In the genomic region with DNA sequence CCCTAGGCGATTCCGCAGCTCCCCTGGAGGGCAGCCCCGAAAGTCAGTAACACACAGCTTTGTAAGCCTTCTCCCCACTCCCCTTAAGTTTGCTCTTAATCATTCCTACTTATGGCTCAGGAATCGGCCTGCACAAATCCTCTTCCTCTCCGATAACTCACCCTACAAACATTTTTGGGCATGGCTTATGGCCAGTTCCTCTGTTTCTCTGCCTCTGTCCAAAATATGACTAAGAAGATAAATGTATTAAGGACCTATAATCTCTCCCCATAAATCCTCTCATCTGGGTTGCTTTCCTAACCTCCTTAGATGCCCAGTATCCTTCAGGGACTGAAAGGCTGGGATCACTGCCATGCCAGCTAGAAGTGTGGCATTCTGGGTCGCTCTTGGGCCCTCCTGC, we compare ENCODE assay signal across 20 cellular contexts. TPM values are rescaled to one million over a fixed set of nuclear protein-coding genes. Genes with fewer than 3 reads are reported as not detected.
A peak's percentile ranks its signal among the peaks of the same experiment; 100 is the strongest.
DNase-seq lines count a peak whose midpoint lies in the region; ATAC-seq and TF ChIP-seq lines count a peak whose summit lies in the region.
"Had no signal": no experiment of that assay in that cellular context is flagged by ENCODE, and none has a peak within 500 bp of the region (broad histone marks: within the 10 kb centered on the region; RNA-seq: fewer than 3 reads in every experiment).

No MANE protein-coding gene starts in this region.

- intact Hi-C loops in activated CD4-positive, alpha-beta T cell treated with anti-CD3 and anti-CD28 coated beads, Interleukin-2, amount 10 ng/mL, durations not matched to agents 24 days and 14 days (cut with micrococcal nuclease) = loop anchor here (2.0 kb wide), 1 partner anchor 898 kb away; no protein-coding TSS in a partner anchor

- no peak for ATAC-seq in GM21737 (IDR thresholded peaks at IDR 0.05; ENCODE audit: unreplicated experiment)
- ATAC-seq: activated CD8-positive, alpha-beta memory T cell treated with anti-CD3 and anti-CD28 coated beads, Interleukin-2, amount 10 ng/mL, durations not matched to agents 7 days and 5 days; left ventricle myocardium superior had no signal

- no peak overlapping the region for H3K4me3 Mint-ChIP-seq in activated CD4-positive, alpha-beta T cell treated with anti-CD3 and anti-CD28 coated beads, Interleukin-2, amount 10 ng/mL, durations not matched to agents 24 days and 14 days
- H3K4me3 Mint-ChIP-seq: activated CD8-positive, alpha-beta memory T cell treated with anti-CD3 and anti-CD28 coated beads, Interleukin-2, amount 10 ng/mL, durations not matched to agents 7 days and 5 days had no signal

- DNase-seq in EL (peak; percentile 97), NCI-H82 treated with DMSO at 0.1 percent for 48 hours (lab: John Stamatoyannopoulos, UW; ENCODE audit: unreplicated experiment) (peak; percentile 7), cardiac fibroblast (ENCODE audit: low read depth in 2 of 2) (peak; percentile 49 to 79), skeletal muscle cell (ENCODE audit: low read depth) (peak; percentile 54), NCI-H2029 treated with DMSO at 0.1 percent for 48 hours (lab: John Stamatoyannopoulos, UW) (no peak)
- no peak for DNase-seq in activated CD4-positive, alpha-beta T cell treated with anti-CD3 and anti-CD28 coated beads, Interleukin-2, amount 10 ng/mL, durations not matched to agents 24 days and 14 days
- DNase-seq: activated CD8-positive, alpha-beta memory T cell treated with anti-CD3 and anti-CD28 coated beads, Interleukin-2, amount 10 ng/mL, durations not matched to agents 7 days and 5 days; amygdala; H7; left ventricle myocardium superior; NCI-H1436 treated with DMSO at 0.1 percent for 48 hours; NCI-H446 treated with DMSO at 0.1 percent for 48 hours; ovary; stimulated activated CD4-positive, alpha-beta T cell treated with anti-CD3 and anti-CD28 coated beads, Interleukin-4, amount 100 ng/mL, for 4 hours; stimulated activated CD8-positive, alpha-beta memory T cell treated with anti-CD3 and anti-CD28 coated beads, Interleukin-4, amount 100 ng/mL, for 48 hours; T-helper 9 cell had no signal

- no peak overlapping the region for H3K27ac Mint-ChIP-seq in activated CD4-positive, alpha-beta T cell treated with anti-CD3 and anti-CD28 coated beads, Interleukin-2, amount 10 ng/mL, durations not matched to agents 24 days and 14 days
- H3K27ac Mint-ChIP-seq: activated CD8-positive, alpha-beta memory T cell treated with anti-CD3 and anti-CD28 coated beads, Interleukin-2, amount 10 ng/mL, durations not matched to agents 7 days and 5 days had no signal

- H3K4me1 Mint-ChIP-seq in activated CD4-positive, alpha-beta T cell treated with anti-CD3 and anti-CD28 coated beads, Interleukin-2, amount 10 ng/mL, durations not matched to agents 24 days and 14 days = no peaks in the 10 kb centered on the region
- H3K4me1 Mint-ChIP-seq: activated CD8-positive, alpha-beta memory T cell treated with anti-CD3 and anti-CD28 coated beads, Interleukin-2, amount 10 ng/mL, durations not matched to agents 7 days and 5 days had no signal

- no peak overlapping the region for H3K4me3 ChIP-seq in cardiac fibroblast (replicated peaks in 1 of 2; ENCODE audit: low read depth in 2 of 2, low read length in 2 of 2)
- H3K4me3 ChIP-seq in skeletal muscle cell (ENCODE audit: low read depth, low read length) = no peak overlapping the region
- H3K4me3 ChIP-seq: BLaER1 treated with 17β-estradiol and CSF1 and Interleukin-3, amounts not matched to agents 10 nM and 100 nM; ovary; skin epidermis had no signal

- peaks cover 30% of the 10 kb centered on the region for H3K27me3 Mint-ChIP-seq in activated CD4-positive, alpha-beta T cell treated with anti-CD3 and anti-CD28 coated beads, Interleukin-2, amount 10 ng/mL, durations not matched to agents 24 days and 14 days

- TF ChIP-seq CTCF in cardiac fibroblast (IDR thresholded peaks at IDR 0.05; ENCODE audit: low read depth, low read length) = no peak

- H3K36me3 Mint-ChIP-seq in activated CD4-positive, alpha-beta T cell treated with anti-CD3 and anti-CD28 coated beads, Interleukin-2, amount 10 ng/mL, durations not matched to agents 24 days and 14 days (ENCODE audit: low read depth) = no peaks in the 10 kb centered on the region
- H3K36me3 Mint-ChIP-seq: activated CD8-positive, alpha-beta memory T cell treated with anti-CD3 and anti-CD28 coated beads, Interleukin-2, amount 10 ng/mL, durations not matched to agents 7 days and 5 days had no signal

- peaks cover 6% of the 10 kb centered on the region for H3K9me3 Mint-ChIP-seq in activated CD4-positive, alpha-beta T cell treated with anti-CD3 and anti-CD28 coated beads, Interleukin-2, amount 10 ng/mL, durations not matched to agents 24 days and 14 days

RNA-seq across cellular contexts. Expression of gene PAMR1, which starts 41.0 kb away (rescaled TPM):
- not detected in 2 replicates for total RNA-seq in activated CD4-positive, alpha-beta T cell treated with anti-CD3 and anti-CD28 coated beads, Interleukin-2, amount 10 ng/mL, durations not matched to agents 24 days and 14 days
- total RNA-seq: activated CD8-positive, alpha-beta memory T cell treated with anti-CD3 and anti-CD28 coated beads, Interleukin-2, amount 10 ng/mL, durations not matched to agents 7 days and 5 days; SK-MEL-5 had no signal

Comparison
In these comparisons a context has a peak if more than half of its experiments do, and no peak if none do; other contexts are left out.
1. DNase-seq: peak in EL (single experiment), NCI-H82 treated with DMSO at 0.1 percent for 48 hours (single experiment), cardiac fibroblast (2 of 2) and skeletal muscle cell (single experiment); none in NCI-H2029 treated with DMSO at 0.1 percent for 48 hours (single experiment) and activated CD4-positive, alpha-beta T cell treated with anti-CD3 and anti-CD28 coated beads, Interleukin-2, amount 10 ng/mL, durations not matched to agents 24 days and 14 days (single experiment).